In genomic region chr21:46191257-46191685, GRCh38 we compare ENCODE assay signal across 11 cellular contexts. TPM values are rescaled to one million over a fixed set of nuclear protein-coding genes. Genes with fewer than 3 reads are reported as not detected.
A peak's percentile ranks its signal among the peaks of the same experiment; 100 is the strongest.
DNase-seq lines count a peak whose midpoint lies in the region; ATAC-seq and TF ChIP-seq lines count a peak whose summit lies in the region.
"Had no signal": no experiment of that assay in that cellular context is flagged by ENCODE, and none has a peak within 500 bp of the region (broad histone marks: within the 10 kb centered on the region; RNA-seq: fewer than 3 reads in every experiment).

No MANE protein-coding gene starts in this region.

- DNase-seq in activated effector memory CD4-positive, alpha-beta T cell treated with anti-CD3 and anti-CD28 coated beads, Interleukin-2, amount 50 U/mL, for 16 hours = peak; percentile 59
- DNase-seq in activated effector memory CD4-positive, alpha-beta T cell treated with Interleukin-2 at 50 U/mL for 16 hours = no peak
- DNase-seq in cardiac fibroblast (ENCODE audit: low read depth in 2 of 2) = peak; percentile 84 to 85
- peak; percentile 32 for DNase-seq in kidney epithelial cell (ENCODE audit: low read depth)
- DNase-seq in uterus = peak; percentile 25 to 58
- DNase-seq: NCI-H187 had no signal

- peaks cover 6% of the 10 kb centered on the region for H3K36me3 ChIP-seq in kidney epithelial cell (ENCODE audit: control insufficient read depth, insufficient read depth, low read length)
- H3K36me3 ChIP-seq in uterus = no peaks in the 10 kb centered on the region

- H3K9me3 ChIP-seq in uterus = no peaks in the 10 kb centered on the region

- no peak for TF ChIP-seq POLR2A in uterus (IDR thresholded peaks at IDR 0.05)

- peaks cover 0 to 6% of the 10 kb centered on the region in 2 donors for H3K4me1 ChIP-seq in uterus

- no peak for TF ChIP-seq CTCF in cardiac fibroblast (IDR thresholded peaks at IDR 0.05; ENCODE audit: low read depth, low read length)
- no peak for TF ChIP-seq CTCF in kidney epithelial cell (IDR thresholded peaks at IDR 0.05; ENCODE audit: insufficient read depth, low read length, poor library complexity, severe bottlenecking)
- no peak for TF ChIP-seq CTCF in uterus (IDR thresholded peaks at IDR 0.05)

- H3K27me3 ChIP-seq in kidney epithelial cell (ENCODE audit: control insufficient read depth, insufficient read depth, low read length) (no peaks in the 10 kb centered on the region), uterus (no peaks in the 10 kb centered on the region)

- intact Hi-C loops in uterus (cut with DNase I; ENCODE audit: low total_unique reads) = no loop called here

- no peak overlapping the region for H3K4me3 ChIP-seq in cardiac fibroblast (replicated peaks in 1 of 2; ENCODE audit: low read depth in 2 of 2, low read length in 2 of 2)
- H3K4me3 ChIP-seq in kidney epithelial cell (ENCODE audit: low read depth, low read length) = no peak overlapping the region
- no peak overlapping the region for H3K4me3 ChIP-seq in uterus

- peak overlapping the region in 1 of 2 donors; percentile 47 for H3K27ac ChIP-seq in uterus

- ATAC-seq in GM21723 (IDR thresholded peaks at IDR 0.05; ENCODE audit: unreplicated experiment) (no peak), GM21619 (IDR thresholded peaks at IDR 0.05; ENCODE audit: unreplicated experiment) (no peak), GM21423 (IDR thresholded peaks at IDR 0.05; ENCODE audit: unreplicated experiment) (no peak)
- ATAC-seq: activated T-helper 17 cell treated with anti-CD3 and anti-CD28 coated beads, Interleukin-2, amount 50 U/mL, for 72 hours had no signal

RNA-seq across cellular contexts. Expression of gene SPATC1L, which starts 7.0 kb away (rescaled TPM):
- 10.9 and 16.7 TPM in 2 replicates for total RNA-seq in kidney epithelial cell
- total RNA-seq in uterus = 1 to 10 TPM in 3 of 4 donors, not detected in 1; 4.9 to 10.0 (median 6.4) TPM

RNA-seq across cellular contexts. Expression of gene FTCD, which starts 35.9 kb away (rescaled TPM):
- total RNA-seq in kidney epithelial cell (0.33 TPM in 1 of 2 replicates, not detected in the other), uterus (1 to 10 TPM in 2 of 4 donors, not detected in 2; 4.5 to 7.0 TPM)
- total RNA-seq: T-helper 1 cell treated with Interleukin-12 subunit alpha and Interleukin-12 subunit beta and Interleukin-4 antibody, amounts not matched to agents 30 ng/mL and 1 ng/mL, for 36 hours had no signal

RNA-seq across cellular contexts. Expression of gene LSS, which starts 37.3 kb away (rescaled TPM):
- total RNA-seq in kidney epithelial cell = 74.5 and 93.0 TPM in 2 replicates
- 10 to 100 TPM; 35.4 to 94.0 (median 41.5) TPM for total RNA-seq in uterus
